10 cellular contexts compared by ENCODE assay signal in genomic region chr5:159317849-159318248, GRCh38. TPM values are rescaled to one million over a fixed set of nuclear protein-coding genes. Genes with fewer than 3 reads are reported as not detected.
"Had no signal": no experiment of that assay in that cellular context is flagged by ENCODE, and none has a peak within 500 bp of the region (broad histone marks: within the 10 kb centered on the region; RNA-seq: fewer than 3 reads in every experiment).

No MANE protein-coding gene starts in this region.

- H3K4me2 ChIP-seq: KMS-11 had no signal

- H3K27ac ChIP-seq: KMS-11 had no signal

- H3K4me3 ChIP-seq: HAP-1 had no signal

- H3K36me3 ChIP-seq: HAP-1 had no signal

- DNase-seq: GOT3, H7, IMR-90, Karpas-422, KBM-7 had no signal

- H3K4me1 ChIP-seq: HAP-1 had no signal

- H3K9me3 ChIP-seq: HAP-1 had no signal

- ATAC-seq: HCT116 had no signal

RNA-seq across cellular contexts. Expression of gene IL12B, which starts 12.4 kb away (rescaled TPM):
- total RNA-seq: H4, H7, HT1080, IMR-90 had no signal
